In genomic region chr2:16042201-16042700, GRCh38 we compare ENCODE assay signal across 25 cellular contexts.
"Had no signal": no experiment of that assay in that cellular context is flagged by ENCODE, and none has a peak within 500 bp of the region (broad histone marks: within the 10 kb centered on the region; RNA-seq: fewer than 3 reads in every experiment).

No MANE protein-coding gene starts in this region.

- DNase-seq: natural killer cell; occipital lobe; ovary; posterior cingulate gyrus; psoas muscle; right cardiac atrium; right lobe of liver; sigmoid colon; small intestine; stimulated activated CD4-positive, alpha-beta T cell treated with anti-CD3 and anti-CD28 coated beads, Interleukin-15, amount 100 ng/mL, for 24 hours; stimulated activated CD4-positive, alpha-beta T cell treated with anti-CD3 and anti-CD28 coated beads, Interleukin-2, amount 100 ng/mL, for 24 hours; stimulated activated CD4-positive, alpha-beta T cell treated with anti-CD3 and anti-CD28 coated beads, Interleukin-2, amount 100 ng/mL, for 48 hours; stimulated activated CD4-positive, alpha-beta T cell treated with anti-CD3 and anti-CD28 coated beads, Interleukin-4, amount 100 ng/mL, for 24 hours; stimulated activated naive B cell treated with anti-CD40 and anti-IgM and Interleukin-4, amounts not matched to agents 10 μg/mL and 1 μg/mL and 100 μg/mL, for 72 hours; stimulated activated naive CD4-positive, alpha-beta T cell treated with Interleukin-2 at 50 U/mL for 16 hours; stomach; thyroid gland; trophoblast cell; upper lobe of left lung; uterus had no signal

- H3K36me3 ChIP-seq: neural progenitor cell, ovary, right lobe of liver, sigmoid colon, stomach, thoracic aorta, thyroid gland, tibial nerve, upper lobe of left lung, uterus had no signal

- H3K4me2 ChIP-seq: neural progenitor cell had no signal

- H3K4me1 ChIP-seq: parathyroid adenoma, psoas muscle, right lobe of liver, sigmoid colon, stomach, thyroid gland, tibial nerve, upper lobe of left lung, uterus had no signal

- H2AFZ ChIP-seq: neural progenitor cell, parathyroid adenoma had no signal

- H3K27me3 ChIP-seq: neural progenitor cell, ovary, right lobe of liver, thyroid gland, upper lobe of left lung, uterus had no signal

- H3K79me2 ChIP-seq: parathyroid adenoma had no signal

- H3K4me3 ChIP-seq: neural progenitor cell, ovary, psoas muscle, right lobe of liver, sigmoid colon, stomach, thoracic aorta, thyroid gland, tibial nerve, upper lobe of left lung, uterus had no signal

- H3K27ac ChIP-seq: neural progenitor cell, ovary, parathyroid adenoma, psoas muscle, right lobe of liver, sigmoid colon, stomach, thoracic aorta, thyroid gland, tibial nerve, upper lobe of left lung, uterus had no signal

- ATAC-seq: natural killer cell; psoas muscle; right cardiac atrium; right lobe of liver; stimulated activated effector memory CD8-positive, alpha-beta T cell treated with anti-CD3 and anti-CD28 coated beads, Interleukin-12 subunit alpha, Interleukin-12 subunit beta, amount 100 ng/mL, for 72 hours; stimulated activated naive B cell treated with anti-CD40 and anti-IgM and Interleukin-4, amounts not matched to agents 10 μg/mL and 1 μg/mL and 100 μg/mL, for 72 hours had no signal

- H3K9me3 ChIP-seq: ovary, psoas muscle, right lobe of liver, sigmoid colon, stomach, thoracic aorta, thyroid gland, tibial nerve, upper lobe of left lung, uterus had no signal

- FAIRE-seq: small intestine had no signal

- H3K9ac ChIP-seq: neural progenitor cell, parathyroid adenoma had no signal
